Comparison of ENCODE assay signal across 8 cellular contexts in genomic region chr13:87669379-87669978, GRCh38. TPM values are rescaled to one million over a fixed set of nuclear protein-coding genes. Genes with fewer than 3 reads are reported as not detected.
DNase-seq lines count a peak whose midpoint lies in the region; ATAC-seq and TF ChIP-seq lines count a peak whose summit lies in the region.

No MANE protein-coding gene starts in this region.

- ATAC-seq in left ventricle myocardium superior (no peak), foreskin keratinocyte (no peak), GM19023 (IDR thresholded peaks at IDR 0.05; ENCODE audit: unreplicated experiment) (no peak), aorta (ENCODE audit: low FRiP score) (no peak)

- H3K27ac ChIP-seq in cardiac muscle cell (no peak overlapping the region), foreskin keratinocyte (no peak overlapping the region), aorta (ENCODE audit: low read depth in 1 of 2, low read length in 2 of 2) (no peak overlapping the region)

- H3K27me3 ChIP-seq in cardiac muscle cell (peaks cover 42% of the 10 kb centered on the region), foreskin keratinocyte (peaks cover 23% of the 10 kb centered on the region), aorta (ENCODE audit: control insufficient read depth in 1 of 2, insufficient read depth in 2 of 2, low read length in 1 of 2) (no peaks in the 10 kb centered on the region)

- H3K4me3 ChIP-seq in cardiac muscle cell (no peak overlapping the region), aorta (ENCODE audit: low read length in 2 of 2) (no peak overlapping the region), lower leg skin (ENCODE audit: low read depth, poor library complexity, severe bottlenecking) (no peak overlapping the region)

- H3K36me3 ChIP-seq in cardiac muscle cell (no peaks in the 10 kb centered on the region), aorta (ENCODE audit: control insufficient read depth in 1 of 2, insufficient read depth in 2 of 2, low read length in 1 of 2) (no peaks in the 10 kb centered on the region)

- TF ChIP-seq POLR2A in lower leg skin (IDR thresholded peaks at IDR 0.05) = no peak

- TF ChIP-seq CTCF in cardiac muscle cell (IDR thresholded peaks at IDR 0.05; ENCODE audit: low read depth, low read length) (peak; percentile 53), foreskin keratinocyte (conservative IDR thresholded peaks at IDR 0.05) (peak; percentile 84), lower leg skin (IDR thresholded peaks at IDR 0.05) (no peak)

- no peaks in the 10 kb centered on the region for H3K9me3 ChIP-seq in cardiac muscle cell (ENCODE audit: low read depth)
- H3K9me3 ChIP-seq in aorta (ENCODE audit: control insufficient read depth, low read length) = peaks cover 1% of the 10 kb centered on the region

- H3K4me1 ChIP-seq in cardiac muscle cell (ENCODE audit: low read depth) = peaks cover 3% of the 10 kb centered on the region
- H3K4me1 ChIP-seq in foreskin keratinocyte = no peaks in the 10 kb centered on the region
- H3K4me1 ChIP-seq in aorta (ENCODE audit: control insufficient read depth in 1 of 2, insufficient read depth in 2 of 2, low read length in 2 of 2) = no peaks in the 10 kb centered on the region

- 40 to 42% methylated on average over 3 of the region's 3 CpGs for WGBS in aorta, 2 donors
- 36 to 43% methylated on average over 3 of the region's 3 CpGs for WGBS in lower leg skin, 2 donors

- DNase-seq in cardiac muscle cell (ENCODE audit: low read depth in 1 of 2, low spot score in 1 of 2) (peak; percentile 26 to 36), left ventricle myocardium superior (no peak), HT1080 (ENCODE audit: low read depth) (peak; percentile 36), RPMI8226 (peak; percentile 60), foreskin keratinocyte (peak in 1 of 2 donors; percentile 32), aorta (no peak), lower leg skin (ENCODE audit: low spot score in 2 of 2) (no peak)

- intact Hi-C loops in left ventricle myocardium superior (cut with micrococcal nuclease) (no loop called here), aorta (cut with DNase I) (no loop called here), lower leg skin (cut with DNase I; ENCODE audit: low total_unique reads) (no loop called here)

RNA-seq across cellular contexts. Expression of gene SLITRK5, which starts 1.7 kb away (rescaled TPM):
- total RNA-seq in cardiac muscle cell (under 0.01 and 0.06 TPM in 2 replicates), left ventricle myocardium superior (0.02 TPM), foreskin keratinocyte (0.11 and 0.17 TPM in 2 replicates), aorta (under 1 TPM; 0.32 to 0.45 TPM), lower leg skin (under 1 TPM; 0.11 to 0.44 (median 0.25) TPM)
- polyA plus RNA-seq in cardiac muscle cell (0.04 and 0.10 TPM in 2 replicates), foreskin keratinocyte (0.06 and 0.07 TPM in 2 replicates), aorta (under 1 TPM; under 0.01 TPM)
- total RNA-seq in HT1080 (2014; rRNA removed; shearing (Covaris generic)) = under 0.01 TPM in 1 of 2 replicates, not detected in the other
- polyA plus RNA-seq in HT1080 (2015; cell fraction: cytosol; rRNA removed) = under 0.01 and 0.01 TPM in 2 replicates
- 0.01 and 0.02 TPM in 2 replicates for polyA plus RNA-seq in HT1080 (2015; cell fraction: nucleus; rRNA removed)

Comparison
In these comparisons a context has a peak if more than half of its experiments do, and no peak if none do; other contexts are left out.
1. DNase-seq: peak in cardiac muscle cell (2 of 2), HT1080 (single experiment) and RPMI8226 (single experiment); none in left ventricle myocardium superior (single experiment), aorta (0 of 2) and lower leg skin (0 of 2).
2. CTCF ChIP-seq: peak in cardiac muscle cell (single experiment) and foreskin keratinocyte (single experiment); none in lower leg skin (0 of 3).